ENCODE assay signal across 18 cellular contexts in genomic region chr15:93217343-93217742, GRCh38.
"Had no signal": no experiment of that assay in that cellular context is flagged by ENCODE, and none has a peak within 500 bp of the region (broad histone marks: within the 10 kb centered on the region; RNA-seq: fewer than 3 reads in every experiment).

No MANE protein-coding gene starts in this region.

- H3K27ac ChIP-seq: colonic mucosa, epithelial cell of prostate, gastroesophageal sphincter, lower lobe of right lung, thyroid gland had no signal

- H3K4me3 ChIP-seq: colonic mucosa, gastroesophageal sphincter, lower lobe of right lung, thyroid gland had no signal

- H3K4me1 ChIP-seq: colonic mucosa, gastroesophageal sphincter, lower lobe of right lung, thyroid gland had no signal

- H3K9me3 ChIP-seq: colonic mucosa, lower lobe of right lung, thyroid gland had no signal

- H3K36me3 ChIP-seq: colonic mucosa, gastroesophageal sphincter, lower lobe of right lung, thyroid gland had no signal

- ATAC-seq: gastroesophageal sphincter, lower lobe of right lung had no signal

- H3K27me3 ChIP-seq: colonic mucosa, gastroesophageal sphincter, thyroid gland had no signal

- DNase-seq: activated B cell treated with CpG ODN at 0.5 μM for 24 hours; activated CD4-positive, alpha-beta memory T cell treated with anti-CD3 and anti-CD28 coated beads for 36 hours; activated CD4-positive, alpha-beta T cell treated with anti-CD3 and anti-CD28 coated beads for 4 hours; activated naive CD4-positive, alpha-beta T cell treated with Interleukin-2 at 50 U/mL for 16 hours; central memory CD4-positive, alpha-beta T cell; colonic mucosa; endodermal cell; lower lobe of right lung; SK-N-SH; stimulated activated CD4-positive, alpha-beta T cell treated with anti-CD3 and anti-CD28 coated beads, Interleukin-12 subunit alpha, Interleukin-12 subunit beta, amount 100 ng/mL, for 4 hours; stimulated activated CD4-positive, alpha-beta T cell treated with anti-CD3 and anti-CD28 coated beads, Interleukin-1b, Interleukin-23, amount 100 ng/mL, for 48 hours; stimulated activated CD8-positive, alpha-beta memory T cell treated with anti-CD3 and anti-CD28 coated beads, Interleukin-4, amount 100 ng/mL, for 48 hours; stimulated activated naive CD4-positive, alpha-beta T cell; T-helper 1 cell; T-helper 9 cell; thyroid gland had no signal
